In the genomic region with DNA sequence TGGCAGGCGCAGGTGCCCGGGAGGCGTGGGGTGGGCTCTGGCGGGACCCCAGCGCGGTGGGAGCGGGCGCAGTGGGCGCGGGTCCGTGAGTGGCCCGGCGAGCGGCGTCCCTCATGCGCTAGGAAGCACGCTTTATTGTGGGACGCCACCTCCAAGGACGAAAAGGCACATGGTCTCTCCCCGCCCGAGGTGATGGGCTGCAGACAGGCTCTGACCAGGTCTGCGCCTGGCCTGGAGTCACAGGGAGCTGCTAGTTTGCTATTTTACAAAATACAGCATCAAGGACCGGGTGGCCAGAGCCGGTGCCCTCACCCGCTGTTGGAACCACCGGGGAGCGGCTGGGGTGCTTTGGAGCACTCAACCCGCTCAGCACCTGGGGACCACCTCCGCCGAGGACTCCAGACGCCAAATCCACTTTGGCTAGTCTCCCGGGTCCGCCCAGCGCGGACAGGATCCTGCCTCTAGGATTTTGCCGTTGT, we compare ENCODE assay signal across 8 cellular contexts.
A peak's percentile ranks its signal among the peaks of the same experiment; 100 is the strongest.
DNase-seq lines count a peak whose midpoint lies in the region; ATAC-seq lines count a peak whose summit lies in the region.

No MANE protein-coding gene starts in this region.

- H3K4me1 ChIP-seq in endocrine pancreas (ENCODE audit: control insufficient read depth, insufficient read depth, low read length) = peaks cover 15% of the 10 kb centered on the region
- peaks cover 71% of the 10 kb centered on the region for H3K4me1 ChIP-seq in muscle layer of colon (ENCODE audit: insufficient read depth, low read length)

- H3K9me3 ChIP-seq in endocrine pancreas (ENCODE audit: control insufficient read depth, low read length) (no peaks in the 10 kb centered on the region), muscle layer of colon (ENCODE audit: low read length) (no peaks in the 10 kb centered on the region)

- peak overlapping the region; percentile 94 for H3K9ac ChIP-seq in endocrine pancreas (ENCODE audit: control insufficient read depth, insufficient read depth, low read length)
- H3K9ac ChIP-seq in muscle layer of colon (ENCODE audit: low read length) = peak overlapping the region; percentile 81

- H3K27me3 ChIP-seq in endocrine pancreas (ENCODE audit: control insufficient read depth, insufficient read depth, low read length) = no peaks in the 10 kb centered on the region
- H3K27me3 ChIP-seq in muscle layer of colon (ENCODE audit: control insufficient read depth in 1 of 2, insufficient read depth in 2 of 2, low read length in 2 of 2) = no peaks in the 10 kb centered on the region

- H3K36me3 ChIP-seq in endocrine pancreas (ENCODE audit: control insufficient read depth, insufficient read depth, low read length) = no peaks in the 10 kb centered on the region
- H3K36me3 ChIP-seq in muscle layer of colon (ENCODE audit: insufficient read depth, low read length) = no peaks in the 10 kb centered on the region

- ATAC-seq in HG02885 (IDR thresholded peaks at IDR 0.05; ENCODE audit: poor library complexity, unreplicated experiment) = peak; percentile 0
- ATAC-seq in HG02870 (IDR thresholded peaks at IDR 0.05; ENCODE audit: unreplicated experiment) = no peak

- H3K4me3 ChIP-seq in endocrine pancreas (ENCODE audit: control insufficient read depth, insufficient read depth, low read length) (peak overlapping the region; percentile 75), muscle layer of colon (ENCODE audit: low read depth in 1 of 2, low read length in 2 of 2) (peak overlapping the region; percentile 77 to 96)

- H3K27ac ChIP-seq in muscle layer of colon (ENCODE audit: low read depth, low read length) = peak overlapping the region; percentile 97

- in situ Hi-C loops in SK-MEL-5 (cut with HindIII; ENCODE audit: low pct_unique_long_range_greater_than_20kb, low sequenced_read_pairs) = no loop called here

- DNase-seq in NCI-H1417 (lab: John Stamatoyannopoulos, UW) (peak in 2 of 3 experiments; percentile 69 to 76), NCI-H1417 treated with DMSO at 0.1 percent for 48 hours (lab: John Stamatoyannopoulos, UW) (no peak), SK-MEL-5 (ENCODE audit: low read depth, low spot score) (peak; percentile 17), T-helper 9 cell (no peak)

Comparison
In these comparisons a context has a peak if more than half of its experiments do, and no peak if none do; other contexts are left out.
1. DNase-seq: peak in NCI-H1417 (2 of 3) and SK-MEL-5 (single experiment); none in NCI-H1417 treated with DMSO at 0.1 percent for 48 hours (single experiment) and T-helper 9 cell (single experiment).